Comparison of ENCODE assay signal across 9 cellular contexts in the genomic region with DNA sequence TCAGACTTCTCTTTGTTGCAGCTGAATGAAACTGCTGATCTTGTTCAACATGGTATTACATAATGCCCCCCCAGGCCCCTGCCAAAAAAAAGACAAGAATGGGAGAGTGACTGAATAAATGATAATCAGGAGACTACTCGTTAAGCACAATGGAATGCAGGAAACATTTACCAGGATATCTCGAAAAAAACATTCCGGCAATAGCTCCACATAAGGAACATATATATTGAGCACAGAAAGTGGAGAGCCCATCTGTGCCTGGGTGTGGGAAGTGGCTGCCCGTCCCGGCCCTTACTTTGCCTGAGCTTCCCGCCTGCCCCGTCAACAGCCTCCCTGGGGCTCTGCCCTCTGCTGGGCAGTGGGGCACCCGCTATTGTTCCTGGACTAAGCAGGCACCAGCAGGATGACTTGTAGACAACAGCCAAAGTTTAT. TPM values are rescaled to one million over a fixed set of nuclear protein-coding genes. Genes with fewer than 3 reads are reported as not detected.
A peak's percentile ranks its signal among the peaks of the same experiment; 100 is the strongest.
DNase-seq lines count a peak whose midpoint lies in the region; ATAC-seq, FAIRE-seq and TF ChIP-seq lines count a peak whose summit lies in the region.
"Had no signal": no experiment of that assay in that cellular context is flagged by ENCODE, and none has a peak within 500 bp of the region (broad histone marks: within the 10 kb centered on the region; RNA-seq: fewer than 3 reads in every experiment).

No MANE protein-coding gene starts in this region.

- peak overlapping the region; percentile 19 for H3K27ac ChIP-seq in upper lobe of right lung

- no peak for FAIRE-seq in GM12892 (lab: Jason Lieb, UNC)
- FAIRE-seq: TTC549 had no signal

- H3K36me3 Mint-ChIP-seq in activated T-cell treated with anti-CD3 and anti-CD28 coated beads, Interleukin-2, amount 50 U/mL, for 72 hours (ENCODE audit: insufficient read depth in 2 of 2) = peaks cover 2 to 3% of the 10 kb centered on the region in 2 donors
- peaks cover 17% of the 10 kb centered on the region for H3K36me3 Mint-ChIP-seq in activated T-cell treated with anti-CD3 and anti-CD28 coated beads, Interleukin-2, amount 50 U/mL, for 4 hours (ENCODE audit: insufficient read depth)

- intact Hi-C loops in left ventricle myocardium superior (cut with micrococcal nuclease) = no loop called here
- intact Hi-C loops in upper lobe of right lung (cut with DNase I) = no loop called here

- TF ChIP-seq POLR2A in GM12892 (IDR thresholded peaks at IDR 0.05; ENCODE audit: low read depth, low read length) = no peak

- H3K4me3 ChIP-seq in upper lobe of right lung = no peak overlapping the region

- no peak overlapping the region for H3K4me3 Mint-ChIP-seq in activated T-cell treated with anti-CD3 and anti-CD28 coated beads, Interleukin-2, amount 50 U/mL, for 72 hours
- H3K4me3 Mint-ChIP-seq in activated T-cell treated with anti-CD3 and anti-CD28 coated beads, Interleukin-2, amount 50 U/mL, for 4 hours = no peak overlapping the region

- H3K4me1 Mint-ChIP-seq in activated T-cell treated with anti-CD3 and anti-CD28 coated beads, Interleukin-2, amount 50 U/mL, for 72 hours (ENCODE audit: low read depth) = no peaks in the 10 kb centered on the region
- peaks cover 9% of the 10 kb centered on the region for H3K4me1 Mint-ChIP-seq in activated T-cell treated with anti-CD3 and anti-CD28 coated beads, Interleukin-2, amount 50 U/mL, for 4 hours (ENCODE audit: low read depth)

- peak in 1 of 2 donors; percentile 23 for ATAC-seq in activated T-cell treated with anti-CD3 and anti-CD28 coated beads, Interleukin-2, amount 50 U/mL, for 72 hours (replicated peaks in 1 of 2)
- no peak for ATAC-seq in activated T-cell treated with anti-CD3 and anti-CD28 coated beads, Interleukin-2, amount 50 U/mL, for 4 hours
- ATAC-seq in left ventricle myocardium superior (peak; percentile 90), upper lobe of right lung (peak; percentile 79)

- H3K9me3 Mint-ChIP-seq in activated T-cell treated with anti-CD3 and anti-CD28 coated beads, Interleukin-2, amount 50 U/mL, for 72 hours = no peaks in the 10 kb centered on the region
- H3K9me3 Mint-ChIP-seq in activated T-cell treated with anti-CD3 and anti-CD28 coated beads, Interleukin-2, amount 50 U/mL, for 4 hours = no peaks in the 10 kb centered on the region

- H3K27me3 Mint-ChIP-seq in activated T-cell treated with anti-CD3 and anti-CD28 coated beads, Interleukin-2, amount 50 U/mL, for 72 hours (ENCODE audit: low read depth) = no peaks in the 10 kb centered on the region
- H3K27me3 Mint-ChIP-seq in activated T-cell treated with anti-CD3 and anti-CD28 coated beads, Interleukin-2, amount 50 U/mL, for 4 hours (ENCODE audit: low read depth) = no peaks in the 10 kb centered on the region

- H3K9me3 ChIP-seq in upper lobe of right lung = no peaks in the 10 kb centered on the region

- H3K36me3 ChIP-seq in upper lobe of right lung = peaks cover 39% of the 10 kb centered on the region

- peak; percentile 57 for TF ChIP-seq CTCF in upper lobe of right lung (IDR thresholded peaks at IDR 0.05)

- H3K27me3 ChIP-seq in upper lobe of right lung = no peaks in the 10 kb centered on the region

- no peak for DNase-seq in activated T-cell treated with anti-CD3 and anti-CD28 coated beads, Interleukin-2, amount 50 U/mL, for 72 hours
- DNase-seq in activated T-cell treated with anti-CD3 and anti-CD28 coated beads, Interleukin-2, amount 50 U/mL, for 4 hours = no peak
- DNase-seq in UCSD-AML1 (lab: John Stamatoyannopoulos, UW; ENCODE audit: unreplicated experiment) (peak; percentile 17), left ventricle myocardium superior (peak; percentile 80), upper lobe of right lung (peak; percentile 76), HuH-7.5 (ENCODE audit: low spot score) (no peak), GM19240 (ENCODE audit: insufficient read length, low spot score) (no peak), GM12892 (ENCODE audit: insufficient read length) (no peak)

- peaks cover 12% of the 10 kb centered on the region for H3K4me1 ChIP-seq in upper lobe of right lung

- peak overlapping the region; percentile 28 for H3K27ac Mint-ChIP-seq in activated T-cell treated with anti-CD3 and anti-CD28 coated beads, Interleukin-2, amount 50 U/mL, for 72 hours

RNA-seq across cellular contexts. Expression of gene TRIM11, which starts 13.4 kb away (rescaled TPM):
- total RNA-seq in activated T-cell treated with anti-CD3 and anti-CD28 coated beads, Interleukin-2, amount 50 U/mL, for 72 hours = 10 to 100 TPM; 43.5 to 51.4 TPM
- 10 to 100 TPM; 43.8 to 47.5 (median 46.6) TPM for total RNA-seq in activated T-cell treated with anti-CD3 and anti-CD28 coated beads, Interleukin-2, amount 50 U/mL, for 4 hours
- total RNA-seq in left ventricle myocardium superior (7.6 TPM), upper lobe of right lung (22.8 TPM)
- 7.3 TPM for polyA plus RNA-seq in GM12892 (2012; ENCODE audit: missing spikeins)

RNA-seq across cellular contexts. Expression of gene TRIM17, which starts 23.4 kb away (rescaled TPM):
- total RNA-seq in activated T-cell treated with anti-CD3 and anti-CD28 coated beads, Interleukin-2, amount 50 U/mL, for 72 hours = 1 to 10 TPM; 1.6 to 6.2 TPM
- total RNA-seq in activated T-cell treated with anti-CD3 and anti-CD28 coated beads, Interleukin-2, amount 50 U/mL, for 4 hours = 1 to 10 TPM in 1 of 3 donors, under 1 TPM in 2; 0.57 to 1.1 (median 0.66) TPM
- total RNA-seq in left ventricle myocardium superior (0.50 TPM), upper lobe of right lung (2.6 TPM)
- polyA plus RNA-seq in GM12892 (2012; ENCODE audit: missing spikeins) = 0.55 TPM

Comparison
In these comparisons a context has a peak if more than half of its experiments do, and no peak if none do; other contexts are left out.
1. ATAC-seq: peak in left ventricle myocardium superior (single experiment) and upper lobe of right lung (single experiment); none in activated T-cell treated with anti-CD3 and anti-CD28 coated beads, Interleukin-2, amount 50 U/mL, for 4 hours (0 of 2).
2. DNase-seq: peak in UCSD-AML1 (single experiment), left ventricle myocardium superior (single experiment) and upper lobe of right lung (single experiment); none in activated T-cell treated with anti-CD3 and anti-CD28 coated beads, Interleukin-2, amount 50 U/mL, for 72 hours (0 of 2), activated T-cell treated with anti-CD3 and anti-CD28 coated beads, Interleukin-2, amount 50 U/mL, for 4 hours (single experiment), HuH-7.5 (single experiment), GM19240 (single experiment) and GM12892 (single experiment).